In the genomic region with DNA sequence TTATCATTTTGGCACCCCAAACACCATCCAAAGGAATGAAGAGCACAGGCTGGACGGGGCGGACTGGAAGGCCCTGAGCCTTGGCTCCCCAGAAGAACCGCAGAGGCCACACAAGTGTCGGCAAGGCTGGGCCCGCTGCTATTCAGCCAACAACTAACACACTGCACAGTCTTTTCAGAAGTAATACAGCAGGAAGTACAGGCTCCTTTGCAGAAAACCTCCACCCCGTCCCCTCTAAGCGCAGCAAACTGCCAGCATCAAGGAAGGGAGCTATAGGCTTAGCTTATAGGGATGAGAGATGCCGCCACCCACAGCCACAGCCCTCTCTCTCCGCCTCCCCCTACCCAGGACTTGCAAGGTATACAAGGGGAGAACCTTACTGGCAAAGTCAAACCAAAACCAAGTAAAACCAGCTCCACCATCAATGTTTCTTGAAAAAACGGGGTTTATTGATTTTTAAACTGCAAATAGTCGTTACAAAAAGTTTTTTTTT, we compare ENCODE assay signal across 8 cellular contexts. TPM values are rescaled to one million over a fixed set of nuclear protein-coding genes. Genes with fewer than 3 reads are reported as not detected.
DNase-seq lines count a peak whose midpoint lies in the region; ATAC-seq, FAIRE-seq and TF ChIP-seq lines count a peak whose summit lies in the region.

No MANE protein-coding gene starts in this region.

- no peaks in the 10 kb centered on the region for H3K9me3 Mint-ChIP-seq in mesothelial cell of epicardium

- no peaks in the 10 kb centered on the region for H3K27me3 Mint-ChIP-seq in mesothelial cell of epicardium (ENCODE audit: low read depth)

- no peak for ATAC-seq in A549
- no peak for ATAC-seq in GM18858 (IDR thresholded peaks at IDR 0.05; ENCODE audit: unreplicated experiment)
- no peak for ATAC-seq in HG03442 (IDR thresholded peaks at IDR 0.05; ENCODE audit: unreplicated experiment)

- peak overlapping the region; percentile 94 for H3K27ac Mint-ChIP-seq in mesothelial cell of epicardium

- no peaks in the 10 kb centered on the region for H3K9me3 ChIP-seq in A549
- H3K9me3 ChIP-seq in PC-9 (ENCODE audit: insufficient read depth, low read depth), result no peaks in the 10 kb centered on the region

- POLR2A ChIA-PET in A549 (lab: Yijun Ruan, JAX) (interaction anchor here (0.7 to 10.7 kb wide), 10 partner anchors 8 to 647 kb away, joined by 3 to 187 read pairs (median 8); no protein-coding TSS in a partner anchor), PC-9 (lab: Charles Lee; ENCODE audit: unreplicated experiment) (interaction anchor here (0.5 to 1.2 kb wide), 7 partner anchors 29 to 540 kb away, joined by 3 to 29 read pairs (median 5); no protein-coding TSS in a partner anchor)

- peaks cover 27% of the 10 kb centered on the region for H4K20me1 ChIP-seq in PC-9 (ENCODE audit: insufficient read depth)

- peaks cover 69% of the 10 kb centered on the region for H3F3A ChIP-seq in PC-9 (ENCODE audit: insufficient read depth, low read depth)

- 59% methylated on average over 11 of the region's 11 CpGs for WGBS in A549 (ENCODE audit: missing lambda C conversion rate)
- 43% methylated on average over 11 of the region's 11 CpGs for WGBS in urinary bladder

- TF ChIP-seq RAD21 in A549 (conservative IDR thresholded peaks at IDR 0.05 in 1 of 2, IDR thresholded peaks at IDR 0.05 in 1 of 2), result 0 out of 5 replicates have a peak, but pooled peaks of 1 of the 2 experiments have one; percentile 1

- no peak for FAIRE-seq in A549 (lab: Jason Lieb, UNC)

- DNase-seq in A549 (ENCODE audit: low read depth in 1 of 2, low spot score in 1 of 2) (peak in 1 of 2 experiments; percentile 53), PC-9 (peak in 1 of 2 experiments; percentile 31), caudate nucleus (lab: John Stamatoyannopoulos, UW) (peak in 2 of 61 donors; percentile 19 to 41), mesothelial cell of epicardium (ENCODE audit: low spot score in 2 of 2, unreplicated experiment in 2 of 2) (no peak), GM13976 (ENCODE audit: low spot score) (no peak)

- no peaks in the 10 kb centered on the region for H3K27me3 ChIP-seq in PC-9 (ENCODE audit: insufficient read depth, low read depth)

- TF ChIP-seq EP300 in A549 (IDR thresholded peaks at IDR 0.05), result no peak; a peak in 1 of 5 replicates

- BruUV-seq in PC-9 (replicated peaks; lab: Mats Ljungman, UMichigan), result no TSS peak

- peak overlapping the region; percentile 57 for H3K4me3 Mint-ChIP-seq in mesothelial cell of epicardium

- TF ChIP-seq POLR2A in A549 (IDR thresholded peaks at IDR 0.05; ENCODE audit: low read length), result no peak

- peaks cover 39% of the 10 kb centered on the region for H3K4me1 Mint-ChIP-seq in mesothelial cell of epicardium

- TF ChIP-seq CTCF in A549 (IDR thresholded peaks at IDR 0.05), result no peak
- TF ChIP-seq CTCF in PC-9 (conservative IDR thresholded peaks at IDR 0.05), result no peak
- TF ChIP-seq CTCF in mesothelial cell of epicardium (IDR thresholded peaks at IDR 0.05; ENCODE audit: unreplicated experiment), result no peak
- no peak for TF ChIP-seq CTCF in GM13976 (IDR thresholded peaks at IDR 0.05; ENCODE audit: borderline replicate concordance, control extremely low read depth, extremely low read depth, insufficient read depth, missing control alignments)

- no peak overlapping the region for H2AFZ ChIP-seq in PC-9

- H3K27ac ChIP-seq in A549 (peak overlapping the region; percentile 94 to 100), PC-9 (peak overlapping the region; percentile 98), caudate nucleus (ENCODE audit: low read depth, low read length) (peak overlapping the region; percentile 45), urinary bladder (ENCODE audit: low read depth) (peak overlapping the region; percentile 58)

- peaks cover 55% of the 10 kb centered on the region for H3K79me2 ChIP-seq in PC-9 (ENCODE audit: low read depth)

- no peaks in the 10 kb centered on the region for H3K9me2 ChIP-seq in PC-9 (ENCODE audit: insufficient read depth)

- peaks cover 46% of the 10 kb centered on the region for H3K36me3 Mint-ChIP-seq in mesothelial cell of epicardium

- in situ Hi-C loops in GM13976 (cut with MboI; ENCODE audit: low sequenced_read_pairs, unreplicated experiment), result no loop called here

- H3K4me2 ChIP-seq in A549 (peak overlapping the region; percentile 92), PC-9 (peak overlapping the region; percentile 100)

- intact Hi-C loops in PC-9 (cut with micrococcal nuclease; ENCODE audit: unreplicated experiment), result loop anchor here (1.0 kb wide), 1 partner anchor 158 kb away; no protein-coding TSS in a partner anchor

- H3K4me3 ChIP-seq in A549, result peak overlapping the region; percentile 95
- H3K4me3 ChIP-seq in PC-9, result peak overlapping the region; percentile 95; the same call in 1 of the 2 replicates
- H3K4me3 ChIP-seq in urinary bladder (ENCODE audit: low read depth, low read length), result no peak overlapping the region

- H3K36me3 ChIP-seq in PC-9 (ENCODE audit: low read depth) (peaks cover 49% of the 10 kb centered on the region), urinary bladder (ENCODE audit: insufficient read depth) (peaks cover 12% of the 10 kb centered on the region)

- H3K4me1 ChIP-seq in A549, result peaks cover 55% of the 10 kb centered on the region
- H3K4me1 ChIP-seq in PC-9 (replicated peaks; ENCODE audit: insufficient read depth), result peaks cover 48% of the 10 kb centered on the region
- no peaks in the 10 kb centered on the region for H3K4me1 ChIP-seq in urinary bladder (ENCODE audit: insufficient read depth)

- CTCF ChIA-PET in A549 (lab: Yijun Ruan, JAX), result interaction anchor here (1.1 to 12.0 kb wide), 5 partner anchors 20 to 843 kb away, joined by 3 to 117 read pairs (median 6); no protein-coding TSS in a partner anchor
- CTCF ChIA-PET in PC-9 (lab: Charles Lee), result interaction anchor here (0.6 to 0.7 kb wide), 2 partner anchors 8 to 1083 kb away, joined by 4 read pairs; no protein-coding TSS in a partner anchor

TF ChIP-seq in A549, 52 proteins besides CTCF, POLR2A, EP300 and RAD21:
- TF ChIP-seq CBX8 (IDR thresholded peaks at IDR 0.05), result no peak
- TF ChIP-seq POLR2AphosphoS2 (conservative IDR thresholded peaks at IDR 0.05; ENCODE audit: low read length), result peak; percentile 95
- TF ChIP-seq MYC (IDR thresholded peaks at IDR 0.05; ENCODE audit: borderline replicate concordance, low read length), result no peak
- TF ChIP-seq CBX2 (IDR thresholded peaks at IDR 0.05; ENCODE audit: borderline replicate concordance, low read depth), result no peak
- TF ChIP-seq, protein P1, sequence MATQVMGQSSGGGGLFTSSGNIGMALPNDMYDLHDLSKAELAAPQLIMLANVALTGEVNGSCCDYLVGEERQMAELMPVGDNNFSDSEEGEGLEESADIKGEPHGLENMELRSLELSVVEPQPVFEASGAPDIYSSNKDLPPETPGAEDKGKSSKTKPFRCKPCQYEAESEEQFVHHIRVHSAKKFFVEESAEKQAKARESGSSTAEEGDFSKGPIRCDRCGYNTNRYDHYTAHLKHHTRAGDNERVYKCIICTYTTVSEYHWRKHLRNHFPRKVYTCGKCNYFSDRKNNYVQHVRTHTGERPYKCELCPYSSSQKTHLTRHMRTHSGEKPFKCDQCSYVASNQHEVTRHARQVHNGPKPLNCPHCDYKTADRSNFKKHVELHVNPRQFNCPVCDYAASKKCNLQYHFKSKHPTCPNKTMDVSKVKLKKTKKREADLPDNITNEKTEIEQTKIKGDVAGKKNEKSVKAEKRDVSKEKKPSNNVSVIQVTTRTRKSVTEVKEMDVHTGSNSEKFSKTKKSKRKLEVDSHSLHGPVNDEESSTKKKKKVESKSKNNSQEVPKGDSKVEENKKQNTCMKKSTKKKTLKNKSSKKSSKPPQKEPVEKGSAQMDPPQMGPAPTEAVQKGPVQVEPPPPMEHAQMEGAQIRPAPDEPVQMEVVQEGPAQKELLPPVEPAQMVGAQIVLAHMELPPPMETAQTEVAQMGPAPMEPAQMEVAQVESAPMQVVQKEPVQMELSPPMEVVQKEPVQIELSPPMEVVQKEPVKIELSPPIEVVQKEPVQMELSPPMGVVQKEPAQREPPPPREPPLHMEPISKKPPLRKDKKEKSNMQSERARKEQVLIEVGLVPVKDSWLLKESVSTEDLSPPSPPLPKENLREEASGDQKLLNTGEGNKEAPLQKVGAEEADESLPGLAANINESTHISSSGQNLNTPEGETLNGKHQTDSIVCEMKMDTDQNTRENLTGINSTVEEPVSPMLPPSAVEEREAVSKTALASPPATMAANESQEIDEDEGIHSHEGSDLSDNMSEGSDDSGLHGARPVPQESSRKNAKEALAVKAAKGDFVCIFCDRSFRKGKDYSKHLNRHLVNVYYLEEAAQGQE (IDR thresholded peaks at IDR 0.05), result peak; percentile 10; the same call in 1 of the 2 replicates
- peak in 1 of 2 experiments; percentile 47; a peak in 3 of 5 replicates for TF ChIP-seq JUN (IDR thresholded peaks at IDR 0.05)
- TF ChIP-seq TP53 (CRISPR knock-in tag; IDR thresholded peaks at IDR 0.05), result 0 out of 2 replicates have a peak, but pooled peaks have one; percentile 2
- TF ChIP-seq TFCP2L1 (CRISPR knock-in tag; IDR thresholded peaks at IDR 0.05), result peak; percentile 41; the same call in 1 of the 2 replicates
- peak; percentile 82 for TF ChIP-seq HOXA7 (CRISPR knock-in tag; IDR thresholded peaks at IDR 0.05)

RNA-seq across cellular contexts. Expression of a gene that starts 5.6 kb away (rescaled TPM):
- polyA plus RNA-seq in A549 (2011; rRNA removed) (73.8 and 76.4 TPM in 2 replicates), A549 (2017; fragmentation: RNase III; extraction: RNeasy Plus Mini Kit Qiagen cat#74134 plus additional on column Dnase treatment) (109 to 135 TPM (median 114 TPM) in 3 replicates), urinary bladder (653 TPM)
- 303 and 417 TPM in 2 replicates for polyA plus RNA-seq in A549 (2012; cell fraction: cytosol; rRNA removed)
- 621 and 1,069 TPM in 2 replicates for polyA plus RNA-seq in A549 (2012; cell fraction: nucleus; rRNA removed)
- 45.3 and 60.5 TPM in 2 replicates for polyA minus RNA-seq in A549 (2011; rRNA and poly(A)+ RNA removed)
- total RNA-seq in PC-9 (2021) (179 and 237 TPM in 2 replicates), mesothelial cell of epicardium (377 to 390 TPM (median 382 TPM) in 3 replicates), urinary bladder (82.2 TPM)

Comparison
In these comparisons a context has a peak if more than half of its experiments do, and no peak if none do; other contexts are left out.
1. H3K27ac ChIP-seq: peak in every context shown above with its lines; median percentile 98 in PC-9; 97 in A549; 58 in urinary bladder; 45 in caudate nucleus.